In the genomic region with DNA sequence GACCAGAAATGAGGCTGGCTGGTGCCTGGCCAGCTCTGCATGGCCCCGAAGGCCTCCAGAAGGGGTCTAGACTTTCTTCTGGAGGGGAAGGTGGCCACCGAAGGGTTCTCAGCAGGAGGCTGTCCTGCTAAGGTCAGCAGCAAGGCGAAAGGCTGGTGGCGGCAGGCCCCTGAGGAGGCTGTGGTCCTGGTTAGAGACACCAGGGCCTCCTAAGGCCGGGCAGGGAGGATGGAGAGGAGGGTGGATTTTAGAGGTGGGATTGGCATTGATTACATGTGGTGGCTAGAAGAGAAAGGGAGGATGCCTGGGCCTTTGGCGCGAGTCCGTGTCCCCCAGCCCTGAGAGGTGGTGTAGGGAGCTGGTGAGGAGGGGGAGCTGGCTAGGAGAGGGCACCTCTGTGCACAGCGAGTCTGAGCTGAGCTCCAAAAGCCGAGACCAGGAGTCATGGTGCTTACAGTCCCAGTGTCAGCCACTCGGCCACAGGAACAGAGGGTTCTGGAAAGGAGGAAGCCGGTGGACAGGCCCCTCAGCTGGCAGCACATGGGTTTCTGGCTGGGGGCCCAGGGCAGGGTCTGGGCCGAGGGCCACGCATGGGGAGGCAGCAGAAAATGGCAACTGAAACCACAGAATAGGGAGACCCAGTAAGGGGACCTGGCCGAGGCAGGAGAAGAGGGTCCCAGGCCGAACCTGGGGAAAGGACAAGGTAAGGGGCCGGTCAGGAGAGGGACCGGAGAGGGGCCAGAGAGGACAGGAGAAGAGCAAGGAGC, we compare ENCODE assay signal across 1 cellular context.
TF ChIP-seq lines count a peak whose summit lies in the region.

No MANE protein-coding gene starts in this region.

TF ChIP-seq in GM23338, 12 proteins besides CTCF, POLR2A, EP300 and RAD21 (continued from another document):
- TF ChIP-seq ZNF462 (CRISPR knock-in tag; IDR thresholded peaks at IDR 0.05) (no peak), REST (IDR thresholded peaks at IDR 0.05; ENCODE audit: unreplicated experiment) (no peak), JUNB (IDR thresholded peaks at IDR 0.05; ENCODE audit: unreplicated experiment) (no peak), EZH2phosphoT487 (IDR thresholded peaks at IDR 0.05; ENCODE audit: unreplicated experiment) (no peak), ZNF114 (CRISPR knock-in tag; IDR thresholded peaks at IDR 0.05) (no peak), STAT1 (IDR thresholded peaks at IDR 0.05; ENCODE audit: unreplicated experiment) (no peak), CREB1 (CRISPR knock-in tag; IDR thresholded peaks at IDR 0.05; ENCODE audit: low read depth) (no peak), NANOG (IDR thresholded peaks at IDR 0.05; ENCODE audit: borderline replicate concordance) (no peak), ZNF331 (CRISPR knock-in tag; IDR thresholded peaks at IDR 0.05; ENCODE audit: low read depth) (no peak), EZH2 (IDR thresholded peaks at IDR 0.05; ENCODE audit: low read depth, unreplicated experiment) (no peak)
- TF ChIP-seq, protein P1, sequence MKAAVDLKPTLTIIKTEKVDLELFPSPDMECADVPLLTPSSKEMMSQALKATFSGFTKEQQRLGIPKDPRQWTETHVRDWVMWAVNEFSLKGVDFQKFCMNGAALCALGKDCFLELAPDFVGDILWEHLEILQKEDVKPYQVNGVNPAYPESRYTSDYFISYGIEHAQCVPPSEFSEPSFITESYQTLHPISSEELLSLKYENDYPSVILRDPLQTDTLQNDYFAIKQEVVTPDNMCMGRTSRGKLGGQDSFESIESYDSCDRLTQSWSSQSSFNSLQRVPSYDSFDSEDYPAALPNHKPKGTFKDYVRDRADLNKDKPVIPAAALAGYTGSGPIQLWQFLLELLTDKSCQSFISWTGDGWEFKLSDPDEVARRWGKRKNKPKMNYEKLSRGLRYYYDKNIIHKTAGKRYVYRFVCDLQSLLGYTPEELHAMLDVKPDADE (IDR thresholded peaks at IDR 0.05) = no peak
TF ChIP-seq in GM23338: peak in this region for 0.
